ENCODE assay signal across 30 cellular contexts in the genomic region with DNA sequence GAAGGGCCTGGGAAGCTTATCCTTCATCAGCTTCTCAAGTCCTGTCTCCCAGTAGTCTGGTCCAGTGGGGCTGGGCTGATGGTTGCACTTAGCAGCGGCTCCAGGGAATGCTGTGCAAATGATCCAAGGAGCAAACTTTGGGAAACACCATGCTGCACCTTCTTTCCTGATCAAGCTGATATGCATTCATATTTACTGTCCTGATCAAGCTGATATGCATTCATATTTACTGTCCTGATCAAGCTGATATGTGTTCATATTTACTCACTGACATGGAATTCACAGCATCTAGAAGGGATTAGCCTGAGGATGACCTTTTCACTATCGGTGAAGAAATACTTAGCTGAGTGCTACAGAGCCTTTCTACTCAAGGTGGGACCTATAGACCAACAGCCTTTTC.
"Had no signal": no experiment of that assay in that cellular context is flagged by ENCODE, and none has a peak within 500 bp of the region (broad histone marks: within the 10 kb centered on the region; RNA-seq: fewer than 3 reads in every experiment).

No MANE protein-coding gene starts in this region.

- H3K27me3 Mint-ChIP-seq: dendritic cell treated with granulocyte-macrophage colony-stimulating factor and Interleukin-4, amounts not matched to agents 40 ng/mL and 50 ng/mL, for 4 days; stimulated activated memory B cell treated with anti-CD40 and anti-IgM and Interleukin-4, amounts not matched to agents 10 μg/mL and 1 μg/mL and 100 μg/mL, for 72 hours had no signal

- H3K4me3 Mint-ChIP-seq: dendritic cell treated with granulocyte-macrophage colony-stimulating factor and Interleukin-4, amounts not matched to agents 40 ng/mL and 50 ng/mL, for 4 days; endodermal cell; natural killer cell; stimulated activated memory B cell treated with anti-CD40 and anti-IgM and Interleukin-4, amounts not matched to agents 10 μg/mL and 1 μg/mL and 100 μg/mL, for 72 hours had no signal

- H3K4me3 ChIP-seq: colonic mucosa, gastroesophageal sphincter, heart left ventricle, hepatocyte, lower lobe of right lung, ovary, psoas muscle, sigmoid colon, testis, tibial artery, upper lobe of left lung, uterus had no signal

- H3K27ac ChIP-seq: colonic mucosa, epithelial cell of prostate, gastroesophageal sphincter, heart left ventricle, hepatocyte, lower lobe of right lung, ovary, psoas muscle, sigmoid colon, testis, tibial artery, upper lobe of left lung, uterus had no signal

- H3K4me1 Mint-ChIP-seq: natural killer cell; stimulated activated memory B cell treated with anti-CD40 and anti-IgM and Interleukin-4, amounts not matched to agents 10 μg/mL and 1 μg/mL and 100 μg/mL, for 72 hours had no signal

- H3K27me3 ChIP-seq: colonic mucosa, gastroesophageal sphincter, hepatocyte, ovary, sigmoid colon, testis, tibial artery, upper lobe of left lung, uterus had no signal

- H3K27ac Mint-ChIP-seq: dendritic cell treated with granulocyte-macrophage colony-stimulating factor and Interleukin-4, amounts not matched to agents 40 ng/mL and 50 ng/mL, for 4 days; endodermal cell; natural killer cell; stimulated activated memory B cell treated with anti-CD40 and anti-IgM and Interleukin-4, amounts not matched to agents 10 μg/mL and 1 μg/mL and 100 μg/mL, for 72 hours had no signal

- H3K4me1 ChIP-seq: colonic mucosa, gastroesophageal sphincter, heart left ventricle, lower lobe of right lung, psoas muscle, sigmoid colon, testis, tibial artery, upper lobe of left lung, uterus had no signal

- H3K36me3 Mint-ChIP-seq: natural killer cell; stimulated activated memory B cell treated with anti-CD40 and anti-IgM and Interleukin-4, amounts not matched to agents 10 μg/mL and 1 μg/mL and 100 μg/mL, for 72 hours had no signal

- DNase-seq: colonic mucosa; effector CD8-positive, alpha-beta T cell; endodermal cell; foreskin fibroblast; heart left ventricle; islet precursor cell; kidney glomerular epithelial cell; left colon; left ventricle myocardium superior; lower lobe of right lung; natural killer cell; occipital lobe; ovary; posterior cingulate gyrus; psoas muscle; right cardiac atrium; sigmoid colon; stimulated activated CD4-positive, alpha-beta T cell treated with anti-CD3 and anti-CD28 coated beads, Interleukin-4, amount 100 ng/mL, for 4 hours; stimulated activated naive CD8-positive, alpha-beta T cell treated with anti-CD3 and anti-CD28 coated beads, Interleukin-15, Interleukin-2, amounts not matched to agents 100 U/mL and 50 U/mL, for 24 hours; substantia nigra; testis; tibial artery; upper lobe of left lung; uterus had no signal

- ATAC-seq: esophagus mucosa; gastroesophageal sphincter; heart left ventricle; left colon; left ventricle myocardium superior; natural killer cell; psoas muscle; right cardiac atrium; stimulated activated memory B cell treated with anti-CD40 and anti-IgM and Interleukin-4, amounts not matched to agents 10 μg/mL and 1 μg/mL and 100 μg/mL, for 72 hours; stimulated activated naive CD8-positive, alpha-beta T cell treated with anti-CD3 and anti-CD28 coated beads, Interleukin-15, Interleukin-2, amounts not matched to agents 100 U/mL and 50 U/mL, for 24 hours had no signal

- H3K36me3 ChIP-seq: colonic mucosa, gastroesophageal sphincter, heart left ventricle, lower lobe of right lung, ovary, sigmoid colon, tibial artery, upper lobe of left lung, uterus had no signal

- H3K9me3 ChIP-seq: colonic mucosa, lower lobe of right lung, ovary, psoas muscle, sigmoid colon, testis, tibial artery, upper lobe of left lung, uterus had no signal
